ENCODE assay signal across 1 cellular context in genomic region chr4:83054928-83055327, GRCh38.
TF ChIP-seq lines count a peak whose summit lies in the region.

No MANE protein-coding gene starts in this region.

TF ChIP-seq in GM23338, 12 proteins besides CTCF, POLR2A, EP300 and RAD21 (continued from another document):
- no peak for TF ChIP-seq ZNF462 (CRISPR knock-in tag; IDR thresholded peaks at IDR 0.05)
- TF ChIP-seq JUNB (IDR thresholded peaks at IDR 0.05; ENCODE audit: unreplicated experiment), result no peak
- TF ChIP-seq EZH2 (IDR thresholded peaks at IDR 0.05; ENCODE audit: low read depth, unreplicated experiment), result no peak
- TF ChIP-seq, protein P1, sequence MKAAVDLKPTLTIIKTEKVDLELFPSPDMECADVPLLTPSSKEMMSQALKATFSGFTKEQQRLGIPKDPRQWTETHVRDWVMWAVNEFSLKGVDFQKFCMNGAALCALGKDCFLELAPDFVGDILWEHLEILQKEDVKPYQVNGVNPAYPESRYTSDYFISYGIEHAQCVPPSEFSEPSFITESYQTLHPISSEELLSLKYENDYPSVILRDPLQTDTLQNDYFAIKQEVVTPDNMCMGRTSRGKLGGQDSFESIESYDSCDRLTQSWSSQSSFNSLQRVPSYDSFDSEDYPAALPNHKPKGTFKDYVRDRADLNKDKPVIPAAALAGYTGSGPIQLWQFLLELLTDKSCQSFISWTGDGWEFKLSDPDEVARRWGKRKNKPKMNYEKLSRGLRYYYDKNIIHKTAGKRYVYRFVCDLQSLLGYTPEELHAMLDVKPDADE (IDR thresholded peaks at IDR 0.05), result no peak
- TF ChIP-seq NANOG (IDR thresholded peaks at IDR 0.05; ENCODE audit: borderline replicate concordance), result no peak
- TF ChIP-seq STAT1 (IDR thresholded peaks at IDR 0.05; ENCODE audit: unreplicated experiment), result no peak
- TF ChIP-seq, protein P2, sequence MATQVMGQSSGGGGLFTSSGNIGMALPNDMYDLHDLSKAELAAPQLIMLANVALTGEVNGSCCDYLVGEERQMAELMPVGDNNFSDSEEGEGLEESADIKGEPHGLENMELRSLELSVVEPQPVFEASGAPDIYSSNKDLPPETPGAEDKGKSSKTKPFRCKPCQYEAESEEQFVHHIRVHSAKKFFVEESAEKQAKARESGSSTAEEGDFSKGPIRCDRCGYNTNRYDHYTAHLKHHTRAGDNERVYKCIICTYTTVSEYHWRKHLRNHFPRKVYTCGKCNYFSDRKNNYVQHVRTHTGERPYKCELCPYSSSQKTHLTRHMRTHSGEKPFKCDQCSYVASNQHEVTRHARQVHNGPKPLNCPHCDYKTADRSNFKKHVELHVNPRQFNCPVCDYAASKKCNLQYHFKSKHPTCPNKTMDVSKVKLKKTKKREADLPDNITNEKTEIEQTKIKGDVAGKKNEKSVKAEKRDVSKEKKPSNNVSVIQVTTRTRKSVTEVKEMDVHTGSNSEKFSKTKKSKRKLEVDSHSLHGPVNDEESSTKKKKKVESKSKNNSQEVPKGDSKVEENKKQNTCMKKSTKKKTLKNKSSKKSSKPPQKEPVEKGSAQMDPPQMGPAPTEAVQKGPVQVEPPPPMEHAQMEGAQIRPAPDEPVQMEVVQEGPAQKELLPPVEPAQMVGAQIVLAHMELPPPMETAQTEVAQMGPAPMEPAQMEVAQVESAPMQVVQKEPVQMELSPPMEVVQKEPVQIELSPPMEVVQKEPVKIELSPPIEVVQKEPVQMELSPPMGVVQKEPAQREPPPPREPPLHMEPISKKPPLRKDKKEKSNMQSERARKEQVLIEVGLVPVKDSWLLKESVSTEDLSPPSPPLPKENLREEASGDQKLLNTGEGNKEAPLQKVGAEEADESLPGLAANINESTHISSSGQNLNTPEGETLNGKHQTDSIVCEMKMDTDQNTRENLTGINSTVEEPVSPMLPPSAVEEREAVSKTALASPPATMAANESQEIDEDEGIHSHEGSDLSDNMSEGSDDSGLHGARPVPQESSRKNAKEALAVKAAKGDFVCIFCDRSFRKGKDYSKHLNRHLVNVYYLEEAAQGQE (IDR thresholded peaks at IDR 0.05; ENCODE audit: unreplicated experiment), result no peak
- no peak for TF ChIP-seq POLR2AphosphoS5 (IDR thresholded peaks at IDR 0.05; ENCODE audit: low read depth)
- no peak for TF ChIP-seq CREB1 (CRISPR knock-in tag; IDR thresholded peaks at IDR 0.05; ENCODE audit: low read depth)
- TF ChIP-seq ZNF114 (CRISPR knock-in tag; IDR thresholded peaks at IDR 0.05), result no peak
- no peak for TF ChIP-seq ZNF331 (CRISPR knock-in tag; IDR thresholded peaks at IDR 0.05; ENCODE audit: low read depth)
